9 cellular contexts compared by ENCODE assay signal in genomic region chr16:27400751-27401620, GRCh38. TPM values are rescaled to one million over a fixed set of nuclear protein-coding genes. Genes with fewer than 3 reads are reported as not detected.
A peak's percentile ranks its signal among the peaks of the same experiment; 100 is the strongest.
DNase-seq lines count a peak whose midpoint lies in the region; ATAC-seq and TF ChIP-seq lines count a peak whose summit lies in the region.
"Had no signal": no experiment of that assay in that cellular context is flagged by ENCODE, and none has a peak within 500 bp of the region (broad histone marks: within the 10 kb centered on the region; RNA-seq: fewer than 3 reads in every experiment).

No MANE protein-coding gene starts in this region.

- H3K27me3 Mint-ChIP-seq in HFFc6 (ENCODE audit: insufficient read depth): peaks cover 2% of the 10 kb centered on the region
- H3K27me3 Mint-ChIP-seq in activated T-helper 2 cell treated with anti-CD3 and anti-CD28 coated beads, Interferon-gamma antibody, Interleukin-2, Interleukin-4, amounts not matched to agents 10 μg/mL and 5 μg/mL and 100 μg/mL, durations not matched to agents 14 hours and 24 hours and 36 hours (ENCODE audit: low read depth): no peaks in the 10 kb centered on the region
- H3K27me3 Mint-ChIP-seq in memory B cell: peaks cover 3% of the 10 kb centered on the region

- TF ChIP-seq CTCF in HFFc6 (IDR thresholded peaks at IDR 0.05): no peak

- intact Hi-C loops in activated T-helper 2 cell treated with anti-CD3 and anti-CD28 coated beads, Interferon-gamma antibody, Interleukin-2, Interleukin-4, amounts not matched to agents 10 μg/mL and 5 μg/mL and 100 μg/mL, durations not matched to agents 14 hours and 24 hours and 36 hours (cut with micrococcal nuclease): no loop called here

- no peaks in the 10 kb centered on the region for H3K36me3 Mint-ChIP-seq in HFFc6 (ENCODE audit: low read depth)
- H3K36me3 Mint-ChIP-seq in activated T-helper 2 cell treated with anti-CD3 and anti-CD28 coated beads, Interferon-gamma antibody, Interleukin-2, Interleukin-4, amounts not matched to agents 10 μg/mL and 5 μg/mL and 100 μg/mL, durations not matched to agents 14 hours and 24 hours and 36 hours (ENCODE audit: low read depth): peaks cover 36% of the 10 kb centered on the region
- H3K36me3 Mint-ChIP-seq in memory B cell: no peaks in the 10 kb centered on the region

- ATAC-seq in memory B cell (ENCODE audit: low read depth): no peak
- ATAC-seq in HG02571 (IDR thresholded peaks at IDR 0.05; ENCODE audit: unreplicated experiment): no peak

- 0 out of 2 replicates have a peak, but pooled peaks cover 2% of the 10 kb centered on the region for H3K9me3 Mint-ChIP-seq in HFFc6
- peaks cover 1% of the 10 kb centered on the region for H3K9me3 Mint-ChIP-seq in activated T-helper 2 cell treated with anti-CD3 and anti-CD28 coated beads, Interferon-gamma antibody, Interleukin-2, Interleukin-4, amounts not matched to agents 10 μg/mL and 5 μg/mL and 100 μg/mL, durations not matched to agents 14 hours and 24 hours and 36 hours
- peaks cover 5% of the 10 kb centered on the region for H3K9me3 Mint-ChIP-seq in memory B cell
- H3K9me3 Mint-ChIP-seq: H9 had no signal

- CTCF ChIA-PET in HEK293T (lab: Yijun Ruan, JAX): no interaction called here

- H3K27ac Mint-ChIP-seq in HFFc6 (peak overlapping the region; percentile 75), memory B cell (peak overlapping the region; percentile 90)
- peak overlapping the region; percentile 79 for H3K27ac Mint-ChIP-seq in activated T-helper 2 cell treated with anti-CD3 and anti-CD28 coated beads, Interferon-gamma antibody, Interleukin-2, Interleukin-4, amounts not matched to agents 10 μg/mL and 5 μg/mL and 100 μg/mL, durations not matched to agents 14 hours and 24 hours and 36 hours

- POLR2A ChIA-PET in HEK293T (lab: Yijun Ruan, JAX): interaction anchor here (0.9 to 1.2 kb wide), 3 partner anchors 9 to 197 kb away, joined by 3 read pairs; partner anchors contain the start of gene KDM8

- H3K4me1 Mint-ChIP-seq in HFFc6 (ENCODE audit: low read depth) (peaks cover 33% of the 10 kb centered on the region), memory B cell (peaks cover 54% of the 10 kb centered on the region)
- H3K4me1 Mint-ChIP-seq in activated T-helper 2 cell treated with anti-CD3 and anti-CD28 coated beads, Interferon-gamma antibody, Interleukin-2, Interleukin-4, amounts not matched to agents 10 μg/mL and 5 μg/mL and 100 μg/mL, durations not matched to agents 14 hours and 24 hours and 36 hours (ENCODE audit: low read depth): peaks cover 35% of the 10 kb centered on the region

- DNase-seq in CD1c-positive myeloid dendritic cell (ENCODE audit: extremely low spot score) (peak; percentile 60), HFFc6 (peak; percentile 74), memory B cell (ENCODE audit: low spot score in 2 of 2) (no peak), anterior cingulate cortex (lab: John Stamatoyannopoulos, UW) (no peak), HEK293T (ENCODE audit: extremely low spot score) (no peak), amniotic stem cell (lab: John Stamatoyannopoulos, UW) (no peak)
- no peak for DNase-seq in activated T-helper 2 cell treated with anti-CD3 and anti-CD28 coated beads, Interferon-gamma antibody, Interleukin-2, Interleukin-4, amounts not matched to agents 10 μg/mL and 5 μg/mL and 100 μg/mL, durations not matched to agents 14 hours and 24 hours and 36 hours (ENCODE audit: low spot score)
- DNase-seq: H9 had no signal

- H3K4me3 Mint-ChIP-seq in HFFc6 (peak overlapping the region; percentile 66), memory B cell (peak overlapping the region; percentile 15)
- H3K4me3 Mint-ChIP-seq in activated T-helper 2 cell treated with anti-CD3 and anti-CD28 coated beads, Interferon-gamma antibody, Interleukin-2, Interleukin-4, amounts not matched to agents 10 μg/mL and 5 μg/mL and 100 μg/mL, durations not matched to agents 14 hours and 24 hours and 36 hours (ENCODE audit: low read depth): peak overlapping the region; percentile 52
- H3K4me3 Mint-ChIP-seq: H9 had no signal

TF ChIP-seq in HEK293T, 16 proteins besides CTCF, POLR2A, EP300 and RAD21:
- TF ChIP-seq ARNT (IDR thresholded peaks at IDR 0.05) (no peak), LEF1 (IDR thresholded peaks at IDR 0.05; ENCODE audit: borderline replicate concordance) (no peak), ELF4 (IDR thresholded peaks at IDR 0.05) (no peak), FOXA1 (IDR thresholded peaks at IDR 0.05) (no peak), TARDBP (IDR thresholded peaks at IDR 0.05) (no peak)

RNA-seq across cellular contexts. Expression of gene IL21R, which starts 1.0 kb away (rescaled TPM):
- 1 to 10 TPM in 5 of 6 experiments, under 1 TPM in 1; 0.96 to 1.8 (median 1.2) TPM for total RNA-seq in HFFc6 (2021; fragmentation: NEBNext Ultra II Directional; extraction: Animal tissue kit (Norgen Biotek cat#: 25700))
- total RNA-seq in activated T-helper 2 cell treated with anti-CD3 and anti-CD28 coated beads, Interferon-gamma antibody, Interleukin-2, Interleukin-4, amounts not matched to agents 10 μg/mL and 5 μg/mL and 100 μg/mL, durations not matched to agents 14 hours and 24 hours and 36 hours: 84.2 and 84.5 TPM in 2 replicates

Comparison
In these comparisons a context has a peak if more than half of its experiments do, and no peak if none do; other contexts are left out.
1. DNase-seq: peak in CD1c-positive myeloid dendritic cell (single experiment) and HFFc6 (single experiment); none in activated T-helper 2 cell treated with anti-CD3 and anti-CD28 coated beads, Interferon-gamma antibody, Interleukin-2, Interleukin-4, amounts not matched to agents 10 μg/mL and 5 μg/mL and 100 μg/mL, durations not matched to agents 14 hours and 24 hours and 36 hours (single experiment), memory B cell (0 of 2), anterior cingulate cortex (0 of 58), HEK293T (single experiment) and amniotic stem cell (single experiment).
2. H3K4me3 Mint-ChIP-seq: peak in every context shown above with its lines; median percentile 66 in HFFc6; 52 in activated T-helper 2 cell treated with anti-CD3 and anti-CD28 coated beads, Interferon-gamma antibody, Interleukin-2, Interleukin-4, amounts not matched to agents 10 μg/mL and 5 μg/mL and 100 μg/mL, durations not matched to agents 14 hours and 24 hours and 36 hours; 15 in memory B cell.
3. RNA of gene IL21R, which starts 1.0 kb away (total RNA-seq): 84.2 to 84.5 TPM in activated T-helper 2 cell treated with anti-CD3 and anti-CD28 coated beads, Interferon-gamma antibody, Interleukin-2, Interleukin-4, amounts not matched to agents 10 μg/mL and 5 μg/mL and 100 μg/mL, durations not matched to agents 14 hours and 24 hours and 36 hours; 0.96 to 1.8 TPM in HFFc6; every median in the first group is over 10 times any median in the second.
4. Peak in every context shown above with its lines, with median percentiles within 50 percentile points of each other: H3K27ac Mint-ChIP-seq.